In genomic region chr6:81562169-81562568, GRCh38 we compare ENCODE assay signal across 10 cellular contexts.
A peak's percentile ranks its signal among the peaks of the same experiment; 100 is the strongest.
DNase-seq lines count a peak whose midpoint lies in the region; ATAC-seq and TF ChIP-seq lines count a peak whose summit lies in the region.
"Had no signal": no experiment of that assay in that cellular context is flagged by ENCODE, and none has a peak within 500 bp of the region (broad histone marks: within the 10 kb centered on the region; RNA-seq: fewer than 3 reads in every experiment).

No MANE protein-coding gene starts in this region.

- TF ChIP-seq CTCF in choroid plexus epithelial cell (conservative IDR thresholded peaks at IDR 0.05; ENCODE audit: low read depth, low read length): no peak

- no peak for ATAC-seq in GM21390 (IDR thresholded peaks at IDR 0.05; ENCODE audit: unreplicated experiment)
- ATAC-seq: stimulated activated naive CD8-positive, alpha-beta T cell treated with anti-CD3 and anti-CD28 coated beads, Interleukin-15, Interleukin-2, amounts not matched to agents 100 U/mL and 50 U/mL, for 24 hours had no signal

- H3K4me1 ChIP-seq in muscle layer of duodenum (ENCODE audit: control insufficient read depth in 1 of 2, insufficient read depth in 2 of 2, low read length in 2 of 2): peaks cover 6 to 8% of the 10 kb centered on the region in 2 donors

- no peaks in the 10 kb centered on the region for H3K36me3 ChIP-seq in muscle layer of duodenum (ENCODE audit: control insufficient read depth in 1 of 2, insufficient read depth in 2 of 2, low read length in 2 of 2)

- DNase-seq in AG20443 (ENCODE audit: low spot score) (peak; percentile 67), LoVo (ENCODE audit: low spot score) (peak; percentile 86), choroid plexus epithelial cell (ENCODE audit: low read depth) (peak; percentile 83), iPS-NIHi7 (ENCODE audit: extremely low spot score) (no peak), NCI-H187 (lab: John Stamatoyannopoulos, UW) (no peak)
- no peak for DNase-seq in activated CD4-positive, CD25-positive, alpha-beta regulatory T cell (lab: John Stamatoyannopoulos, UW)
- DNase-seq: OCI-M1; stimulated activated naive CD8-positive, alpha-beta T cell treated with anti-CD3 and anti-CD28 coated beads, Interleukin-15, Interleukin-2, amounts not matched to agents 100 U/mL and 50 U/mL, for 24 hours had no signal

- H3K27ac ChIP-seq in muscle layer of duodenum (ENCODE audit: low read length): peak overlapping the region; percentile 46

- H3K4me3 ChIP-seq in choroid plexus epithelial cell (ENCODE audit: low read depth, low read length): no peak overlapping the region
- peak overlapping the region in 1 of 2 donors; percentile 40 for H3K4me3 ChIP-seq in muscle layer of duodenum (ENCODE audit: low read depth in 1 of 2, low read length in 2 of 2)

- no peaks in the 10 kb centered on the region for H3K27me3 ChIP-seq in muscle layer of duodenum (ENCODE audit: low read depth, low read length)

- H3K9me3 ChIP-seq in muscle layer of duodenum (ENCODE audit: control insufficient read depth in 1 of 2, low read length in 2 of 2): no peaks in the 10 kb centered on the region

Comparison
In these comparisons a context has a peak if more than half of its experiments do, and no peak if none do; other contexts are left out.
1. DNase-seq: peak in AG20443 (single experiment), LoVo (single experiment) and choroid plexus epithelial cell (single experiment); none in iPS-NIHi7 (single experiment), NCI-H187 (0 of 2) and activated CD4-positive, CD25-positive, alpha-beta regulatory T cell (0 of 4).